9 cellular contexts compared by ENCODE assay signal in the genomic region with DNA sequence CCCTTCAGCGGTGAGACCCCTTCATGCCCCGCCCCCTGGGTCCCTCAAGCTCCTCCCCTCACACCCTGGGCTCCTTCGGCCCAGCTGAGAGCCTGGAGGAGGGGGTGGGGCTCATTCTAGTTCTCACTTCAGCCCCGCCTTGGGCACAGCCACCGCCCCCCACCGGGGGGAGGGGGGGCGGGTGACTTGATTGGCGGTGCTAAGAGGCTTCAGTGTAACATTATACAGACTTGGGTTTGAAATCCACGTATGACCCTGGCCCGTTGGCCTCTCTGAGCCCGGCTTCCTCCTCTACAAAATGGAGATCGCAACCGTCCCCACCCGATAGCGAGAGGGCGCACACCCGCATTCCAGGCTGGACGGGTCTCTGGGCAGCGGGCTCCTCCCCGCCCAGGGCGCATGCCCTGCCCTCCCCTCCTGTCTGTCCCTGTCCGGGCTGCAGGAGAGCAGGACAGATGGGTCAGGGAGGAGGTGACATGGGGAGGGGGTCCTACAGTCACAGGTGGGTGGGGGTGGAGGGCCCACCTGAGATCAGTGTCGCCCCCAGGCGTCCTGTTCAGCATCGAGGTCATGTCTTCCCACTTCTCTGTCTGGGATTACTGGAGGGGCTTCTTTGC. TPM values are rescaled to one million over a fixed set of nuclear protein-coding genes. Genes with fewer than 3 reads are reported as not detected.
DNase-seq lines count a peak whose midpoint lies in the region; ATAC-seq and TF ChIP-seq lines count a peak whose summit lies in the region.
"Had no signal": no experiment of that assay in that cellular context is flagged by ENCODE, and none has a peak within 500 bp of the region (broad histone marks: within the 10 kb centered on the region; RNA-seq: fewer than 3 reads in every experiment).

No MANE protein-coding gene starts in this region.

- H3K4me3 ChIP-seq in AG04449 (ENCODE audit: low read depth, low read length) (peak overlapping the region; percentile 40), NB4 (ENCODE audit: low read depth, low read length) (no peak overlapping the region), heart right ventricle (peak overlapping the region; percentile 11 to 56 (median 42))

- DNase-seq in AG04449 (ENCODE audit: low read depth, low spot score) (no peak), NB4 (ENCODE audit: low read depth) (peak; percentile 30), heart right ventricle (peak; percentile 49 to 57), sciatic nerve (ENCODE audit: low spot score) (peak; percentile 75)
- DNase-seq in activated T-cell treated with anti-CD3 and anti-CD28 coated beads, Interleukin-2, amount 50 U/mL, for 1 hour: peak; percentile 56

- CTCF ChIA-PET in AG04449 (lab: Yijun Ruan, JAX): no interaction called here

- peaks cover 0 to 8% (median 0%) of the 10 kb centered on the region in 7 donors for H3K27me3 ChIP-seq in heart right ventricle

- ATAC-seq in heart right ventricle: peak; percentile 49 to 78 (median 62)
- peak; percentile 67 for ATAC-seq in sciatic nerve
- no peak for ATAC-seq in GM18519 (IDR thresholded peaks at IDR 0.05; ENCODE audit: low FRiP score, unreplicated experiment)
- no peak for ATAC-seq in HG02642 (IDR thresholded peaks at IDR 0.05; ENCODE audit: poor library complexity, unreplicated experiment)
- ATAC-seq in GM18858 (IDR thresholded peaks at IDR 0.05; ENCODE audit: unreplicated experiment): no peak

- 3% methylated on average over 24 to 25 of the region's 25 CpGs for WGBS in heart right ventricle, 2 donors

- intact Hi-C loops in heart right ventricle (cut with DNase I): no loop called here
- intact Hi-C loops in sciatic nerve (cut with DNase I): loop anchor here (10.0 kb wide), 1 partner anchor 2004 kb away; no protein-coding TSS in a partner anchor

- no peaks in the 10 kb centered on the region for H3K9me3 ChIP-seq in heart right ventricle

- TF ChIP-seq POLR2A in NB4 (IDR thresholded peaks at IDR 0.05; ENCODE audit: extremely low read depth, insufficient read length): no peak

- no peaks in the 10 kb centered on the region for H3K36me3 ChIP-seq in heart right ventricle

- TF ChIP-seq CTCF in AG04449 (IDR thresholded peaks at IDR 0.05; ENCODE audit: insufficient read depth, low read length, missing control alignments) (no peak), NB4 (IDR thresholded peaks at IDR 0.05; ENCODE audit: low read depth, low read length) (no peak), heart right ventricle (IDR thresholded peaks at IDR 0.05) (peak in 2 of 9 donors; percentile 8 to 20)

- peak overlapping the region in 2 of 10 donors; percentile 3 to 15 for H3K27ac ChIP-seq in heart right ventricle

- POLR2A ChIA-PET in AG04449 (lab: Yijun Ruan, JAX): interaction anchor here (0.5 kb wide), 1 partner anchor 31 kb away, joined by 3 read pairs; no protein-coding TSS in a partner anchor

- H3K4me1 ChIP-seq in heart right ventricle: peaks cover 0 to 8% (median 7%) of the 10 kb centered on the region in 9 donors

RNA-seq across cellular contexts. Expression of a gene that starts 5.1 kb away (rescaled TPM):
- total RNA-seq in heart right ventricle: 1 to 10 TPM; 1.2 to 3.4 (median 2.0) TPM
- 1 to 10 TPM in 1 of 2 donors, under 1 TPM in 1; 0.57 to 2.1 TPM for polyA plus RNA-seq in heart right ventricle
- total RNA-seq in sciatic nerve: 1.4 TPM

RNA-seq across cellular contexts. Expression of a gene that starts 24.8 kb away (rescaled TPM):
- total RNA-seq in heart right ventricle: 10 to 100 TPM in 1 of 10 donors, 1 to 10 TPM in 8, under 1 TPM in 1; 0.72 to 11.8 (median 2.4) TPM
- polyA plus RNA-seq in heart right ventricle: 1 to 10 TPM in 1 of 2 donors, under 1 TPM in 1; 0.86 to 6.4 TPM
- not detected for total RNA-seq in sciatic nerve

RNA-seq across cellular contexts. Expression of a gene that starts 26.8 kb away (rescaled TPM):
- total RNA-seq in heart right ventricle: 1 to 10 TPM in 1 of 10 donors, under 1 TPM in 8, not detected in 1; 0.19 to 1.0 (median 0.33) TPM
- polyA plus RNA-seq in heart right ventricle: under 1 TPM; 0.52 to 0.73 TPM
- 0.13 TPM for total RNA-seq in sciatic nerve

RNA-seq across cellular contexts. Expression of a gene that starts 30.8 kb away (rescaled TPM):
- 1,000 to 10,000 TPM; 4,333 to 6,303 (median 4,923) TPM for total RNA-seq in heart right ventricle
- 1,000 to 10,000 TPM; 5,521 to 6,425 TPM for polyA plus RNA-seq in heart right ventricle
- total RNA-seq in sciatic nerve: 10.7 TPM

RNA-seq across cellular contexts. Expression of a gene that starts 44.6 kb away (rescaled TPM):
- total RNA-seq in heart right ventricle (under 1 TPM in 5 of 10 donors, not detected in 5; 0.15 to 0.79 (median 0.28) TPM), sciatic nerve (0.18 TPM)
- under 1 TPM; 0.35 to 0.95 TPM for polyA plus RNA-seq in heart right ventricle
- polyA plus RNA-seq: adipose tissue had no signal

Comparison
In these comparisons a context has a peak if more than half of its experiments do, and no peak if none do; other contexts are left out.
1. ATAC-seq: peak in heart right ventricle (8 of 8) and sciatic nerve (single experiment); none in GM18519 (single experiment), HG02642 (single experiment) and GM18858 (single experiment).